ENCODE assay signal across 19 cellular contexts in the genomic region with DNA sequence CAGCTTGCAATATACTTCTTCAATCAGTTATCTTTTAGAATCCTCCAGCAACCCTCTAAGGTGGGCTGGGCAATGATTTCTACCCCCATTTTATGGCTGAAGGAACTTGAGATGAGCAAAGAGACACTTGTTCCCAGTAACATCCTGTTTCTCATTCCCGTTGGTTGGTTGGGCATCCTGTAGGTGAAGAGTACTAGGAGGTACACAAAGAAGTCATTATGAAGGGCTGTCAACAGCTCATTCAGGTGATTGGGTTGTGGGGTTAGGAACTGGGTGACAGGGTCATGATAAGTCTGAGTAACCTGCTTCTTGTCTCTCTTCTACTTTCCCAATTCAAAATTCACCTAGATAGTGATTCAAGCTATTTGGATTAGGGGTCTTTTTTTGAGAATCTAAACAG.
"Had no signal": no experiment of that assay in that cellular context is flagged by ENCODE, and none has a peak within 500 bp of the region (broad histone marks: within the 10 kb centered on the region; RNA-seq: fewer than 3 reads in every experiment).

No MANE protein-coding gene starts in this region.

- H3K4me1 ChIP-seq: SJCRH30 had no signal

- H3K4me3 Mint-ChIP-seq: activated B cell treated with CpG ODN at 0.5 μM for 24 hours; activated naive CD8-positive, alpha-beta T cell; activated T-cell treated with anti-CD3 and anti-CD28 coated beads, Interleukin-2, amount 50 U/mL, for 4 hours; brain; natural killer cell; type B pancreatic cell had no signal

- H3K36me3 ChIP-seq: heart left ventricle, ovary, SJCRH30, stomach had no signal

- H3K9me3 ChIP-seq: ovary, SJCRH30, stomach had no signal

- DNase-seq: activated B cell treated with CpG ODN at 0.5 μM for 24 hours; activated CD4-positive, alpha-beta T cell treated with anti-CD3 and anti-CD28 coated beads for 48 hours; activated gamma-delta T cell; activated T-cell treated with anti-CD3 and anti-CD28 coated beads, Interleukin-2, amount 50 U/mL, for 4 hours; dorsolateral prefrontal cortex; heart left ventricle; kidney; natural killer cell; ovary; SJCRH30; stimulated activated CD4-positive, alpha-beta T cell treated with anti-CD3 and anti-CD28 coated beads, Interleukin-4, amount 100 ng/mL, for 1 hour; stomach had no signal

- H3K27ac ChIP-seq: heart left ventricle, ovary, SJCRH30, stomach had no signal

- H3K36me3 Mint-ChIP-seq: activated naive CD8-positive, alpha-beta T cell; brain; natural killer cell; type B pancreatic cell had no signal

- ATAC-seq: heart left ventricle, left lobe of liver, sciatic nerve had no signal

- H3K4me2 ChIP-seq: smooth muscle cell had no signal

- H3K9me3 Mint-ChIP-seq: activated B cell treated with CpG ODN at 0.5 μM for 24 hours, natural killer cell, type B pancreatic cell had no signal

- H3K27me3 ChIP-seq: dorsolateral prefrontal cortex, heart left ventricle, ovary, SJCRH30, stomach had no signal

- H3K4me3 ChIP-seq: dorsolateral prefrontal cortex, heart left ventricle, lung, ovary, SJCRH30, smooth muscle cell, stomach had no signal

- H3K27me3 Mint-ChIP-seq: type B pancreatic cell had no signal

- H3K27ac Mint-ChIP-seq: activated B cell treated with CpG ODN at 0.5 μM for 24 hours; activated naive CD8-positive, alpha-beta T cell; brain; natural killer cell; type B pancreatic cell had no signal
